Comparison of ENCODE assay signal across 11 cellular contexts in genomic region chr7:76512941-76513816, GRCh38. TPM values are rescaled to one million over a fixed set of nuclear protein-coding genes. Genes with fewer than 3 reads are reported as not detected.
DNase-seq lines count a peak whose midpoint lies in the region; ATAC-seq and TF ChIP-seq lines count a peak whose summit lies in the region.
"Had no signal": no experiment of that assay in that cellular context is flagged by ENCODE, and none has a peak within 500 bp of the region (broad histone marks: within the 10 kb centered on the region; RNA-seq: fewer than 3 reads in every experiment).

No MANE protein-coding gene starts in this region.

- H3K27ac Mint-ChIP-seq in activated CD4-positive, alpha-beta T cell treated with anti-CD3 and anti-CD28 coated beads, Interleukin-2, amount 10 ng/mL, durations not matched to agents 7 days and 5 days = peak overlapping the region; percentile 36
- H3K27ac Mint-ChIP-seq in activated CD8-positive, alpha-beta T cell treated with anti-CD3 and anti-CD28 coated beads for 36 hours = no peak overlapping the region
- H3K27ac Mint-ChIP-seq: CD4-positive, alpha-beta memory T cell; dendritic cell treated with granulocyte-macrophage colony-stimulating factor and Interleukin-4, amounts not matched to agents 40 ng/mL and 50 ng/mL, for 4 days had no signal

- TF ChIP-seq POLR2A in sigmoid colon (IDR thresholded peaks at IDR 0.05) = no peak

- H3K4me1 Mint-ChIP-seq in activated CD4-positive, alpha-beta T cell treated with anti-CD3 and anti-CD28 coated beads, Interleukin-2, amount 10 ng/mL, durations not matched to agents 7 days and 5 days = peaks cover 4% of the 10 kb centered on the region
- H3K4me1 Mint-ChIP-seq in activated CD8-positive, alpha-beta T cell treated with anti-CD3 and anti-CD28 coated beads for 36 hours (ENCODE audit: low read depth) = no peaks in the 10 kb centered on the region
- H3K4me1 Mint-ChIP-seq: CD4-positive, alpha-beta memory T cell had no signal

- no peaks in the 10 kb centered on the region for H3K9me3 Mint-ChIP-seq in activated CD4-positive, alpha-beta T cell treated with anti-CD3 and anti-CD28 coated beads, Interleukin-2, amount 10 ng/mL, durations not matched to agents 7 days and 5 days
- H3K9me3 Mint-ChIP-seq in activated CD8-positive, alpha-beta T cell treated with anti-CD3 and anti-CD28 coated beads for 36 hours = no peaks in the 10 kb centered on the region
- H3K9me3 Mint-ChIP-seq: CD4-positive, alpha-beta memory T cell had no signal

- intact Hi-C loops in sigmoid colon (cut with DNase I) = no loop called here
- intact Hi-C loops in activated CD8-positive, alpha-beta T cell treated with anti-CD3 and anti-CD28 coated beads for 36 hours (cut with micrococcal nuclease) = no loop called here

- no peak for TF ChIP-seq EP300 in sigmoid colon (IDR thresholded peaks at IDR 0.05)

- no peak overlapping the region for H3K4me3 Mint-ChIP-seq in activated CD4-positive, alpha-beta T cell treated with anti-CD3 and anti-CD28 coated beads, Interleukin-2, amount 10 ng/mL, durations not matched to agents 7 days and 5 days
- no peak overlapping the region for H3K4me3 Mint-ChIP-seq in activated CD8-positive, alpha-beta T cell treated with anti-CD3 and anti-CD28 coated beads for 36 hours
- H3K4me3 Mint-ChIP-seq: CD4-positive, alpha-beta memory T cell; dendritic cell treated with granulocyte-macrophage colony-stimulating factor and Interleukin-4, amounts not matched to agents 40 ng/mL and 50 ng/mL, for 4 days had no signal

- no peaks in the 10 kb centered on the region for H3K36me3 ChIP-seq in sigmoid colon

- no peak for DNase-seq in activated CD4-positive, alpha-beta T cell treated with anti-CD3 and anti-CD28 coated beads, Interleukin-2, amount 10 ng/mL, durations not matched to agents 7 days and 5 days
- no peak for DNase-seq in activated CD4-positive, alpha-beta T cell treated with anti-CD3 and anti-CD28 coated beads, Interleukin-2, amount 50 U/mL, for 4 hours
- peak; percentile 44 for DNase-seq in NAMALWA (ENCODE audit: low spot score)
- no peak for DNase-seq in epithelial cell of proximal tubule (ENCODE audit: low read depth)
- peak; percentile 62 for DNase-seq in sigmoid colon
- no peak for DNase-seq in activated CD8-positive, alpha-beta T cell treated with anti-CD3 and anti-CD28 coated beads for 36 hours
- no peak for DNase-seq in NCI-H1417 (lab: John Stamatoyannopoulos, UW)
- DNase-seq: CD4-positive, alpha-beta memory T cell had no signal

- ATAC-seq in activated CD8-positive, alpha-beta T cell treated with anti-CD3 and anti-CD28 coated beads for 36 hours = no peak
- no peak for ATAC-seq in HG03571 (IDR thresholded peaks at IDR 0.05; ENCODE audit: unreplicated experiment)

- POLR2A ChIA-PET in activated CD4-positive, alpha-beta T cell treated with anti-CD3 and anti-CD28 coated beads, Interleukin-2, amount 10 ng/mL, durations not matched to agents 7 days and 5 days (lab: Charles Lee) = interaction anchor here (0.6 kb wide), 1 partner anchor 111 kb away, joined by 5 read pairs; no protein-coding TSS in a partner anchor
- POLR2A ChIA-PET in activated CD8-positive, alpha-beta T cell treated with anti-CD3 and anti-CD28 coated beads for 36 hours (lab: Charles Lee) = no interaction called here

- H3K27ac ChIP-seq in sigmoid colon = peak overlapping the region in 1 of 4 donors; percentile 17

- CTCF ChIA-PET in activated CD4-positive, alpha-beta T cell treated with anti-CD3 and anti-CD28 coated beads, Interleukin-2, amount 10 ng/mL, durations not matched to agents 7 days and 5 days (lab: Charles Lee) = no interaction called here
- CTCF ChIA-PET in activated CD8-positive, alpha-beta T cell treated with anti-CD3 and anti-CD28 coated beads for 36 hours (lab: Charles Lee) = no interaction called here

- no peaks in the 10 kb centered on the region for H3K9me3 ChIP-seq in sigmoid colon

- 45 to 67% methylated on average over 21 of the region's 21 CpGs for WGBS in sigmoid colon, 2 donors

- TF ChIP-seq CTCF in epithelial cell of proximal tubule (conservative IDR thresholded peaks at IDR 0.05; ENCODE audit: low read depth, low read length) = peak; percentile 37
- TF ChIP-seq CTCF in sigmoid colon (IDR thresholded peaks at IDR 0.05) = peak in 2 of 4 experiments; percentile 10 to 26
- no peak for TF ChIP-seq CTCF in activated CD8-positive, alpha-beta T cell treated with anti-CD3 and anti-CD28 coated beads for 36 hours (IDR thresholded peaks at IDR 0.05)

- peaks cover 0 to 15% (median 3%) of the 10 kb centered on the region in 4 donors for H3K4me1 ChIP-seq in sigmoid colon

- H3K27me3 ChIP-seq in sigmoid colon = no peaks in the 10 kb centered on the region

- H3K4me3 ChIP-seq in epithelial cell of proximal tubule (ENCODE audit: low read depth, low read length) = no peak overlapping the region
- no peak overlapping the region for H3K4me3 ChIP-seq in sigmoid colon

- H3K36me3 Mint-ChIP-seq in activated CD4-positive, alpha-beta T cell treated with anti-CD3 and anti-CD28 coated beads, Interleukin-2, amount 10 ng/mL, durations not matched to agents 7 days and 5 days (ENCODE audit: low read depth) = no peaks in the 10 kb centered on the region
- H3K36me3 Mint-ChIP-seq in activated CD8-positive, alpha-beta T cell treated with anti-CD3 and anti-CD28 coated beads for 36 hours (ENCODE audit: low read depth) = no peaks in the 10 kb centered on the region
- H3K36me3 Mint-ChIP-seq: CD4-positive, alpha-beta memory T cell had no signal

- no peaks in the 10 kb centered on the region for H3K27me3 Mint-ChIP-seq in activated CD4-positive, alpha-beta T cell treated with anti-CD3 and anti-CD28 coated beads, Interleukin-2, amount 10 ng/mL, durations not matched to agents 7 days and 5 days
- H3K27me3 Mint-ChIP-seq in activated CD8-positive, alpha-beta T cell treated with anti-CD3 and anti-CD28 coated beads for 36 hours = no peaks in the 10 kb centered on the region
- H3K27me3 Mint-ChIP-seq: CD4-positive, alpha-beta memory T cell; dendritic cell treated with granulocyte-macrophage colony-stimulating factor and Interleukin-4, amounts not matched to agents 40 ng/mL and 50 ng/mL, for 4 days had no signal

RNA-seq across cellular contexts. Expression of gene UPK3B, which starts 2.8 kb away (rescaled TPM):
- 1 to 10 TPM; 1.3 to 1.5 TPM for total RNA-seq in activated CD4-positive, alpha-beta T cell treated with anti-CD3 and anti-CD28 coated beads, Interleukin-2, amount 10 ng/mL, durations not matched to agents 7 days and 5 days
- total RNA-seq in epithelial cell of proximal tubule (not detected in 2 replicates), sigmoid colon (1 to 10 TPM in 1 of 4 donors, under 1 TPM in 3; 0.27 to 3.9 (median 0.77) TPM)
- 1 to 10 TPM in 1 of 3 donors, under 1 TPM in 1, not detected in 1; 0.92 to 1.9 TPM for polyA plus RNA-seq in sigmoid colon
- under 1 TPM in 1 of 2 experiments, not detected in 1; 0.40 TPM for total RNA-seq in activated CD8-positive, alpha-beta T cell treated with anti-CD3 and anti-CD28 coated beads for 36 hours
- polyA plus RNA-seq: CD4-positive, alpha-beta memory T cell had no signal

RNA-seq across cellular contexts. Expression of gene SPDYE16, which starts 29.9 kb away (rescaled TPM):
- total RNA-seq in activated CD4-positive, alpha-beta T cell treated with anti-CD3 and anti-CD28 coated beads, Interleukin-2, amount 10 ng/mL, durations not matched to agents 7 days and 5 days = under 1 TPM; 0.30 to 0.58 TPM
- total RNA-seq in epithelial cell of proximal tubule (not detected in 2 replicates), sigmoid colon (1 to 10 TPM in 1 of 4 donors, under 1 TPM in 1, not detected in 2; 0.16 to 2.5 TPM)
- under 1 TPM in 2 of 3 donors, not detected in 1; 0.06 to 0.60 TPM for polyA plus RNA-seq in sigmoid colon
- total RNA-seq in activated CD8-positive, alpha-beta T cell treated with anti-CD3 and anti-CD28 coated beads for 36 hours = under 1 TPM; 0.20 to 0.23 TPM
- total RNA-seq: mucosa of gallbladder had no signal

RNA-seq across cellular contexts. Expression of gene DTX2, which starts 51.7 kb away (rescaled TPM):
- total RNA-seq in activated CD4-positive, alpha-beta T cell treated with anti-CD3 and anti-CD28 coated beads, Interleukin-2, amount 10 ng/mL, durations not matched to agents 7 days and 5 days = 10 to 100 TPM; 31.5 to 35.8 TPM
- total RNA-seq in epithelial cell of proximal tubule (11.5 and 12.3 TPM in 2 replicates), sigmoid colon (10 to 100 TPM; 11.1 to 29.9 (median 17.0) TPM)
- 10 to 100 TPM; 23.4 to 71.9 (median 37.9) TPM for polyA plus RNA-seq in sigmoid colon
- total RNA-seq in activated CD8-positive, alpha-beta T cell treated with anti-CD3 and anti-CD28 coated beads for 36 hours = 10 to 100 TPM; 20.5 to 20.8 TPM

Comparison
In these comparisons a context has a peak if more than half of its experiments do, and no peak if none do; other contexts are left out.
1. DNase-seq: peak in NAMALWA (single experiment) and sigmoid colon (single experiment); none in activated CD4-positive, alpha-beta T cell treated with anti-CD3 and anti-CD28 coated beads, Interleukin-2, amount 10 ng/mL, durations not matched to agents 7 days and 5 days (single experiment), activated CD4-positive, alpha-beta T cell treated with anti-CD3 and anti-CD28 coated beads, Interleukin-2, amount 50 U/mL, for 4 hours (0 of 2), epithelial cell of proximal tubule (single experiment), activated CD8-positive, alpha-beta T cell treated with anti-CD3 and anti-CD28 coated beads for 36 hours (single experiment) and NCI-H1417 (0 of 3).